Comparison of ENCODE assay signal across 8 cellular contexts in genomic region chr17:76562734-76563148, GRCh38. TPM values are rescaled to one million over a fixed set of nuclear protein-coding genes. Genes with fewer than 3 reads are reported as not detected.
DNase-seq lines count a peak whose midpoint lies in the region; ATAC-seq and TF ChIP-seq lines count a peak whose summit lies in the region.

No MANE protein-coding gene starts in this region.

- no peak overlapping the region for H3K4me3 ChIP-seq in Panc1 (ENCODE audit: low read depth in 2 of 2, low read length in 2 of 2)

- POLR2A ChIA-PET in CD4-positive, alpha-beta T cell (lab: Charles Lee), result no interaction called here
- POLR2A ChIA-PET in Panc1 (lab: Charles Lee), result interaction anchor here (0.6 kb wide), 3 partner anchors 55 to 113 kb away, joined by 5 to 9 read pairs (median 7); no protein-coding TSS in a partner anchor

- TF ChIP-seq CTCF in CD4-positive, alpha-beta T cell (IDR thresholded peaks at IDR 0.05), result no peak
- TF ChIP-seq CTCF in Panc1 (IDR thresholded peaks at IDR 0.05), result no peak
- TF ChIP-seq CTCF in nephron (IDR thresholded peaks at IDR 0.05; ENCODE audit: unreplicated experiment in 3 of 3), result no peak

- peak overlapping the region; percentile 58 for H3K4me3 Mint-ChIP-seq in CD4-positive, alpha-beta T cell
- peak overlapping the region in 2 of 3 experiments; percentile 26 to 53 for H3K4me3 Mint-ChIP-seq in nephron

- H3K27me3 Mint-ChIP-seq in CD4-positive, alpha-beta T cell, result no peaks in the 10 kb centered on the region
- no peaks in the 10 kb centered on the region for H3K27me3 Mint-ChIP-seq in nephron (ENCODE audit: low read depth)

- intact Hi-C loops in CD4-positive, alpha-beta T cell (cut with DNase I, micrococcal nuclease), result no loop called here
- intact Hi-C loops in Panc1 (cut with micrococcal nuclease; ENCODE audit: unreplicated experiment), result loop anchor here (10.0 kb wide), 1 partner anchor 62 kb away; no protein-coding TSS in a partner anchor

- H3K27me3 ChIP-seq in CD4-positive, alpha-beta T cell (ENCODE audit: control insufficient read depth, insufficient read depth, low read length), result no peaks in the 10 kb centered on the region
- H3K27me3 ChIP-seq in Panc1 (ENCODE audit: control insufficient read depth, insufficient read depth, low read length), result no peaks in the 10 kb centered on the region

- H3K4me1 Mint-ChIP-seq in CD4-positive, alpha-beta T cell (ENCODE audit: low read depth), result peaks cover 69% of the 10 kb centered on the region
- H3K4me1 Mint-ChIP-seq in nephron, result peaks cover 43% of the 10 kb centered on the region

- peaks cover 15% of the 10 kb centered on the region for H3K36me3 ChIP-seq in Panc1 (ENCODE audit: control insufficient read depth, insufficient read depth, low read length)

- no peak for ATAC-seq in CD4-positive, alpha-beta T cell (ENCODE audit: poor library complexity)
- ATAC-seq in Panc1 (no peak), HG03097 (IDR thresholded peaks at IDR 0.05; ENCODE audit: low FRiP score, unreplicated experiment) (no peak), GM19452 (IDR thresholded peaks at IDR 0.05; ENCODE audit: unreplicated experiment) (no peak)

- H3K27ac Mint-ChIP-seq in CD4-positive, alpha-beta T cell, result peak overlapping the region; percentile 81
- peak overlapping the region in 2 of 3 experiments; percentile 62 to 69 for H3K27ac Mint-ChIP-seq in nephron

- in situ Hi-C loops in Panc1 (cut with HindIII; ENCODE audit: low pct_unique_long_range_greater_than_20kb, low sequenced_read_pairs), result no loop called here

- no peak overlapping the region for H3K27ac ChIP-seq in CD4-positive, alpha-beta T cell (ENCODE audit: low read depth, low read length)
- H3K27ac ChIP-seq in Panc1 (ENCODE audit: low read length), result peak overlapping the region; percentile 2; the same call in 1 of the 2 replicates

- no TSS peak for BruUV-seq in Panc1 (replicated peaks; lab: Mats Ljungman, UMichigan)

- H3K36me3 Mint-ChIP-seq in CD4-positive, alpha-beta T cell (ENCODE audit: low read depth), result peaks cover 69% of the 10 kb centered on the region
- peaks cover 46% of the 10 kb centered on the region for H3K36me3 Mint-ChIP-seq in nephron (ENCODE audit: low read depth)

- DNase-seq in CD4-positive, alpha-beta T cell, result no peak
- DNase-seq in Panc1 (ENCODE audit: low read depth, low spot score), result no peak
- DNase-seq in dedifferentiated amniotic fluid mesenchymal stem cell (ENCODE audit: extremely low spot score), result peak; percentile 44
- DNase-seq in mucosa of gallbladder (ENCODE audit: low spot score), result no peak
- no peak for DNase-seq in stimulated activated CD4-positive, alpha-beta T cell treated with anti-CD3 and anti-CD28 coated beads, Interleukin-4, amount 100 ng/mL, for 24 hours

- H3K4me1 ChIP-seq in Panc1 (ENCODE audit: control insufficient read depth, insufficient read depth, low read length), result peaks cover 69% of the 10 kb centered on the region

- CTCF ChIA-PET in CD4-positive, alpha-beta T cell (lab: Charles Lee), result no interaction called here
- CTCF ChIA-PET in Panc1 (lab: Charles Lee), result interaction anchor here (0.6 kb wide), 1 partner anchor 104 kb away, joined by 4 read pairs; no protein-coding TSS in a partner anchor

- H3K9me3 Mint-ChIP-seq in CD4-positive, alpha-beta T cell, result no peaks in the 10 kb centered on the region
- no peaks in the 10 kb centered on the region for H3K9me3 Mint-ChIP-seq in nephron

- H3K9me3 ChIP-seq in CD4-positive, alpha-beta T cell (ENCODE audit: control insufficient read depth, low read length), result no peaks in the 10 kb centered on the region
- H3K9me3 ChIP-seq in Panc1 (ENCODE audit: control insufficient read depth, insufficient read depth, low read depth, low read length), result no peaks in the 10 kb centered on the region

RNA-seq across cellular contexts. Expression of gene PRCD, which starts 22.9 kb away (rescaled TPM):
- not detected for total RNA-seq in CD4-positive, alpha-beta T cell
- 0.54 TPM for total RNA-seq in Panc1 (2021; ENCODE audit: unreplicated experiment)
- polyA plus RNA-seq in Panc1 (2012; ENCODE audit: insufficient read length), result 1.6 TPM
- total RNA-seq in mucosa of gallbladder, result 4.3 TPM

RNA-seq across cellular contexts. Expression of gene ST6GALNAC2, which starts 22.9 kb away (rescaled TPM):
- total RNA-seq in CD4-positive, alpha-beta T cell, result 1 to 10 TPM in 1 of 2 experiments, under 1 TPM in 1; 0.49 to 1.2 TPM
- 23.0 TPM for total RNA-seq in Panc1 (2021; ENCODE audit: unreplicated experiment)
- polyA plus RNA-seq in Panc1 (2012; ENCODE audit: insufficient read length), result 26.2 TPM
- 2.4 TPM for total RNA-seq in mucosa of gallbladder

RNA-seq across cellular contexts. Expression of gene CYGB, which starts 25.2 kb away (rescaled TPM):
- total RNA-seq in CD4-positive, alpha-beta T cell, result not detected
- 6.0 TPM for total RNA-seq in Panc1 (2021; ENCODE audit: unreplicated experiment)
- 16.3 TPM for polyA plus RNA-seq in Panc1 (2012; ENCODE audit: insufficient read length)
- total RNA-seq in mucosa of gallbladder, result 14.7 TPM
